1 cellular context compared by ENCODE assay signal in genomic region chr3:111859061-111859973, GRCh38.
TF ChIP-seq lines count a peak whose summit lies in the region.

TSS of gene PHLDB2 (plus strand) at chr3:111859265. CDS start at chr3:111884078, 24,813 bp downstream.

TF ChIP-seq in HepG2, 621 proteins besides CTCF, POLR2A, EP300 and RAD21 (continued from another document and continues in another):
- TF ChIP-seq ATF7-NPFF (CRISPR knock-in tag; IDR thresholded peaks at IDR 0.05; ENCODE audit: low read depth) (peak; percentile 35; the same call in 1 of the 2 replicates), ZNF768 (CRISPR knock-in tag; IDR thresholded peaks at IDR 0.05) (0 out of 2 replicates have a peak, but pooled peaks have one; percentile 15), PRDM4 (CRISPR knock-in tag; IDR thresholded peaks at IDR 0.05; ENCODE audit: borderline replicate concordance) (no peak), HOXA3 (CRISPR knock-in tag; IDR thresholded peaks at IDR 0.05) (peak; percentile 20; the same call in 1 of the 2 replicates), MXD4 (CRISPR knock-in tag; IDR thresholded peaks at IDR 0.05) (0 out of 2 replicates have a peak, but pooled peaks have one; percentile 25), CBFB (CRISPR knock-in tag; IDR thresholded peaks at IDR 0.05) (no peak), ZBTB42 (CRISPR knock-in tag; IDR thresholded peaks at IDR 0.05) (no peak), ZNF430 (CRISPR knock-in tag; IDR thresholded peaks at IDR 0.05) (no peak), KDM5B (CRISPR knock-in tag; IDR thresholded peaks at IDR 0.05; ENCODE audit: borderline replicate concordance) (peak; percentile 71; the same call in 1 of the 2 replicates), ATAD3A (CRISPR knock-in tag; IDR thresholded peaks at IDR 0.05) (no peak), CREB3 (CRISPR knock-in tag; IDR thresholded peaks at IDR 0.05) (no peak), ZNF468 (CRISPR knock-in tag; IDR thresholded peaks at IDR 0.05) (no peak), ETV5 (CRISPR knock-in tag; IDR thresholded peaks at IDR 0.05; ENCODE audit: borderline replicate concordance) (no peak), CCDC6 (CRISPR knock-in tag; IDR thresholded peaks at IDR 0.05) (no peak), MAZ (IDR thresholded peaks at IDR 0.05; ENCODE audit: borderline replicate concordance, low read depth, low read length) (peak; percentile 56), MAZ (CRISPR knock-in tag; IDR thresholded peaks at IDR 0.05; ENCODE audit: low read depth) (peak; percentile 89), STAT5B (CRISPR knock-in tag; IDR thresholded peaks at IDR 0.05) (no peak), ZNF512B (CRISPR knock-in tag; IDR thresholded peaks at IDR 0.05; ENCODE audit: borderline replicate concordance) (no peak), ZNF121 (CRISPR knock-in tag; IDR thresholded peaks at IDR 0.05) (peak; percentile 33; the same call in 1 of the 2 replicates), ZNF678 (CRISPR knock-in tag; IDR thresholded peaks at IDR 0.05) (no peak), GPN1 (CRISPR knock-in tag; IDR thresholded peaks at IDR 0.05; ENCODE audit: borderline replicate concordance) (no peak), PATZ1 (CRISPR knock-in tag; IDR thresholded peaks at IDR 0.05) (no peak; the same call in 1 of the 2 replicates), ZXDC (CRISPR knock-in tag; IDR thresholded peaks at IDR 0.05) (0 out of 2 replicates have a peak, but pooled peaks have one; percentile 37), TCF12 (IDR thresholded peaks at IDR 0.05) (no peak), TCF12 (CRISPR knock-in tag; IDR thresholded peaks at IDR 0.05) (no peak), MED13 (CRISPR knock-in tag; IDR thresholded peaks at IDR 0.05) (no peak), HDAC1 (CRISPR knock-in tag; IDR thresholded peaks at IDR 0.05) (peak; percentile 48; the same call in 1 of the 2 replicates), TRIM24 (CRISPR knock-in tag; IDR thresholded peaks at IDR 0.05) (no peak), KMT2B (CRISPR knock-in tag; IDR thresholded peaks at IDR 0.05) (peak; percentile 56; the same call in 1 of the 2 replicates), SNAPC4 (CRISPR knock-in tag; IDR thresholded peaks at IDR 0.05) (no peak), RXRB (CRISPR knock-in tag; IDR thresholded peaks at IDR 0.05; ENCODE audit: borderline replicate concordance) (peak; percentile 41; the same call in 1 of the 2 replicates), THAP11 (CRISPR knock-in tag; IDR thresholded peaks at IDR 0.05) (no peak), PRDM15 (CRISPR knock-in tag; IDR thresholded peaks at IDR 0.05) (no peak), ZNF281 (CRISPR knock-in tag; IDR thresholded peaks at IDR 0.05; ENCODE audit: borderline replicate concordance) (no peak), ZBTB38 (CRISPR knock-in tag; IDR thresholded peaks at IDR 0.05) (peak; percentile 32; the same call in 1 of the 2 replicates), ZNF615 (CRISPR knock-in tag; IDR thresholded peaks at IDR 0.05; ENCODE audit: borderline replicate concordance) (peak; percentile 63; the same call in 1 of the 2 replicates)
